In the genomic region with DNA sequence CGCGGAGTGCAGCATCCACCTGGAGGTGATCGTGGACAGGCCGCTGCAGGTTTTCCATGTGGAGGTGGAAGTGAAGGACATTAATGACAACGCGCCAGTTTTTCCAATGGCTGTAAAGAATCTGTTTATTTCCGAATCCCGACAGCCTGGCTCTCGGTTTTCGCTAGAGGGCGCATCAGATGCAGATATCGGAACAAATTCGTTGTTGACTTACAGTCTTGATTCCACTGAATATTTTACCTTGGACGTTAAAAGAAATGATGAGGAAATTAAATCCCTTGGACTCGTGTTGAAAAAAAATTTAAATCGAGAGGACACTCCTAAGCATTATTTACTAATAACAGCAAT, we compare ENCODE assay signal across 15 cellular contexts. TPM values are rescaled to one million over a fixed set of nuclear protein-coding genes. Genes with fewer than 3 reads are reported as not detected.
DNase-seq lines count a peak whose midpoint lies in the region; ATAC-seq and TF ChIP-seq lines count a peak whose summit lies in the region.
"Had no signal": no experiment of that assay in that cellular context is flagged by ENCODE, and none has a peak within 500 bp of the region (broad histone marks: within the 10 kb centered on the region; RNA-seq: fewer than 3 reads in every experiment).

No MANE protein-coding gene starts in this region.

- peaks cover 18% of the 10 kb centered on the region for H3K36me3 Mint-ChIP-seq in activated T-cell treated with anti-CD3 and anti-CD28 coated beads, Interleukin-2, amount 50 U/mL, for 24 hours (ENCODE audit: low read depth)
- H3K36me3 Mint-ChIP-seq in activated T-cell treated with anti-CD3 and anti-CD28 coated beads, Interleukin-2, amount 50 U/mL, for 72 hours (ENCODE audit: insufficient read depth in 2 of 2): peaks cover 2 to 6% of the 10 kb centered on the region in 2 donors

- no peak overlapping the region for H3K4me3 Mint-ChIP-seq in activated T-cell treated with anti-CD3 and anti-CD28 coated beads, Interleukin-2, amount 50 U/mL, for 24 hours
- H3K4me3 Mint-ChIP-seq in activated T-cell treated with anti-CD3 and anti-CD28 coated beads, Interleukin-2, amount 50 U/mL, for 72 hours: no peak overlapping the region

- H3K9me3 ChIP-seq in body of pancreas (peaks cover 0 to 39% (median 4%) of the 10 kb centered on the region in 3 donors), thoracic aorta (peaks cover 4% of the 10 kb centered on the region)

- peak overlapping the region in 1 of 4 donors; percentile 18 for H3K27ac ChIP-seq in body of pancreas
- no peak overlapping the region for H3K27ac ChIP-seq in thoracic aorta
- H3K27ac ChIP-seq: epithelial cell of prostate, WERI-Rb-1 had no signal

- H3K27ac Mint-ChIP-seq in activated T-cell treated with anti-CD3 and anti-CD28 coated beads, Interleukin-2, amount 50 U/mL, for 24 hours: peak overlapping the region; percentile 22
- H3K27ac Mint-ChIP-seq in activated T-cell treated with anti-CD3 and anti-CD28 coated beads, Interleukin-2, amount 50 U/mL, for 72 hours: no peak overlapping the region

- TF ChIP-seq POLR2A in body of pancreas (IDR thresholded peaks at IDR 0.05): no peak

- no peaks in the 10 kb centered on the region for H3K4me1 ChIP-seq in body of pancreas
- H3K4me1 ChIP-seq in thoracic aorta (ENCODE audit: control insufficient read depth in 1 of 2, low read depth in 2 of 2): no peaks in the 10 kb centered on the region

- H3K36me3 ChIP-seq in body of pancreas (replicated peaks in 1 of 2; ENCODE audit: insufficient read depth in 1 of 2, low read depth in 2 of 2) (no peaks in the 10 kb centered on the region), thoracic aorta (no peaks in the 10 kb centered on the region)
- H3K36me3 ChIP-seq: WERI-Rb-1 had no signal

- no peak for DNase-seq in activated T-cell treated with anti-CD3 and anti-CD28 coated beads, Interleukin-2, amount 50 U/mL, for 24 hours
- no peak for DNase-seq in activated T-cell treated with anti-CD3 and anti-CD28 coated beads, Interleukin-2, amount 50 U/mL, for 72 hours
- DNase-seq in body of pancreas (peak in 2 of 4 donors; percentile 22 to 46), inferior parietal cortex (ENCODE audit: extremely low spot score) (peak; percentile 26), thoracic aorta (ENCODE audit: low spot score) (no peak)
- no peak for DNase-seq in stimulated activated naive CD4-positive, alpha-beta T cell (lab: John Stamatoyannopoulos, UW)
- DNase-seq: DMS79, NCI-H526 treated with DMSO at 0.1 percent for 48 hours, SHP77, WERI-Rb-1 had no signal

- no peak for ATAC-seq in activated T-cell treated with anti-CD3 and anti-CD28 coated beads, Interleukin-2, amount 50 U/mL, for 72 hours (replicated peaks in 1 of 2)
- ATAC-seq in body of pancreas (no peak), thoracic aorta (ENCODE audit: insufficient number of reproducible peaks, low FRiP score, low read depth) (no peak), GM18498 (IDR thresholded peaks at IDR 0.05; ENCODE audit: unreplicated experiment) (no peak), GM18517 (IDR thresholded peaks at IDR 0.05; ENCODE audit: unreplicated experiment) (no peak)

- H3K9me3 Mint-ChIP-seq in activated T-cell treated with anti-CD3 and anti-CD28 coated beads, Interleukin-2, amount 50 U/mL, for 24 hours: peaks cover 34% of the 10 kb centered on the region
- H3K9me3 Mint-ChIP-seq in activated T-cell treated with anti-CD3 and anti-CD28 coated beads, Interleukin-2, amount 50 U/mL, for 72 hours: peaks cover 4 to 8% of the 10 kb centered on the region in 2 donors

- H3K27me3 ChIP-seq in body of pancreas: no peaks in the 10 kb centered on the region
- H3K27me3 ChIP-seq in thoracic aorta (replicated peaks; ENCODE audit: insufficient read depth): no peaks in the 10 kb centered on the region

- intact Hi-C loops in body of pancreas (cut with DNase I): no loop called here

- H3K4me3 ChIP-seq in body of pancreas: no peak overlapping the region
- H3K4me3 ChIP-seq in thoracic aorta: peak overlapping the region; percentile 60

- 9 to 20% methylated on average over 14 to 16 of the region's 16 CpGs for WGBS in body of pancreas, 2 donors

- no peaks in the 10 kb centered on the region for H3K4me1 Mint-ChIP-seq in activated T-cell treated with anti-CD3 and anti-CD28 coated beads, Interleukin-2, amount 50 U/mL, for 24 hours (ENCODE audit: low read depth)
- no peaks in the 10 kb centered on the region for H3K4me1 Mint-ChIP-seq in activated T-cell treated with anti-CD3 and anti-CD28 coated beads, Interleukin-2, amount 50 U/mL, for 72 hours (ENCODE audit: low read depth)

- peak in 5 of 7 experiments; percentile 8 to 35 (median 20) for TF ChIP-seq CTCF in body of pancreas (IDR thresholded peaks at IDR 0.05)
- no peak for TF ChIP-seq CTCF in thoracic aorta (IDR thresholded peaks at IDR 0.05)

- peaks cover 57% of the 10 kb centered on the region for H3K27me3 Mint-ChIP-seq in activated T-cell treated with anti-CD3 and anti-CD28 coated beads, Interleukin-2, amount 50 U/mL, for 24 hours
- H3K27me3 Mint-ChIP-seq in activated T-cell treated with anti-CD3 and anti-CD28 coated beads, Interleukin-2, amount 50 U/mL, for 72 hours (ENCODE audit: low read depth): peaks cover 7% of the 10 kb centered on the region

RNA-seq across cellular contexts. Expression of gene PCDHA3, which starts 0.6 kb away (rescaled TPM):
- total RNA-seq in activated T-cell treated with anti-CD3 and anti-CD28 coated beads, Interleukin-2, amount 50 U/mL, for 72 hours: not detected
- total RNA-seq in body of pancreas (1 to 10 TPM in 1 of 2 donors, under 1 TPM in 1; 0.99 to 1.0 TPM), thoracic aorta (1 to 10 TPM in 1 of 2 donors, under 1 TPM in 1; 0.68 to 2.0 TPM)
- total RNA-seq: M059J had no signal

RNA-seq across cellular contexts. Expression of gene PCDHA4, which starts 5.4 kb away (rescaled TPM):
- total RNA-seq in activated T-cell treated with anti-CD3 and anti-CD28 coated beads, Interleukin-2, amount 50 U/mL, for 72 hours: not detected
- total RNA-seq in body of pancreas (1 to 10 TPM; 2.0 to 3.1 TPM), thoracic aorta (under 1 TPM; 0.78 to 0.81 TPM)
- total RNA-seq: M059J had no signal

RNA-seq across cellular contexts. Expression of gene PCDHA2, which starts 6.8 kb away (rescaled TPM):
- total RNA-seq in activated T-cell treated with anti-CD3 and anti-CD28 coated beads, Interleukin-2, amount 50 U/mL, for 72 hours: not detected
- total RNA-seq in body of pancreas: 1 to 10 TPM in 1 of 2 donors, under 1 TPM in 1; 0.26 to 1.3 TPM
- total RNA-seq in thoracic aorta: under 1 TPM in 1 of 2 donors, not detected in 1; 0.85 TPM
- total RNA-seq: M059J had no signal

RNA-seq across cellular contexts. Expression of gene PCDHA1, which starts 15.5 kb away (rescaled TPM):
- total RNA-seq in activated T-cell treated with anti-CD3 and anti-CD28 coated beads, Interleukin-2, amount 50 U/mL, for 72 hours: not detected
- total RNA-seq in body of pancreas: not detected
- not detected for total RNA-seq in thoracic aorta
- total RNA-seq: subcutaneous adipose tissue had no signal

RNA-seq across cellular contexts. Expression of gene PCDHA5, which starts 19.9 kb away (rescaled TPM):
- total RNA-seq in activated T-cell treated with anti-CD3 and anti-CD28 coated beads, Interleukin-2, amount 50 U/mL, for 72 hours: not detected
- 1 to 10 TPM; 2.3 to 4.0 TPM for total RNA-seq in body of pancreas
- total RNA-seq in thoracic aorta: under 1 TPM; 0.14 to 0.85 TPM
- total RNA-seq: M059J had no signal
